1 cellular context compared by ENCODE assay signal in the genomic region with DNA sequence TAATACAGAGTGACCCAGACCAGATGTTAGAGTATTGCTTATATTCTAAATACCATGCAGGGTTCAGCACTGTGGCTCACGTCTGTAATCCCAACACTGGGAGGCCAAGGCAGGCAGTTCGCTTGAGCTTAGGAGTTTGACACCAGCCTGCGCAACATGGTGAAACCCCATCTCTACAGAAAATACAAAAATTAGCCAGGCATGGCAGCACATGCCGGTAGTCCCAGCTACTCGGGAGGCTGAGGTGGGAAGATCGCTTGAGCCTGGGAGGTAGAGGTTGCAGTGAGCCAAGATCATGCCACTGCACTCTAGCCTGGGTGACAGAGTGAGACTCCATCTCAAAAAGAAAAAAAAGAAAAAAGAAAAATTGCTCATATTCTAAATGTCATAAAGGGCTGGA. TPM values are rescaled to one million over a fixed set of nuclear protein-coding genes. Genes with fewer than 3 reads are reported as not detected.
"Had no signal": no experiment of that assay in that cellular context is flagged by ENCODE, and none has a peak within 500 bp of the region (broad histone marks: within the 10 kb centered on the region; RNA-seq: fewer than 3 reads in every experiment).

No MANE protein-coding gene starts in this region.

RNA-seq across cellular contexts. Expression of gene MYH11, which starts 6.3 kb away (rescaled TPM):
- total RNA-seq: M059J had no signal
